ENCODE assay signal across 8 cellular contexts in the genomic region with DNA sequence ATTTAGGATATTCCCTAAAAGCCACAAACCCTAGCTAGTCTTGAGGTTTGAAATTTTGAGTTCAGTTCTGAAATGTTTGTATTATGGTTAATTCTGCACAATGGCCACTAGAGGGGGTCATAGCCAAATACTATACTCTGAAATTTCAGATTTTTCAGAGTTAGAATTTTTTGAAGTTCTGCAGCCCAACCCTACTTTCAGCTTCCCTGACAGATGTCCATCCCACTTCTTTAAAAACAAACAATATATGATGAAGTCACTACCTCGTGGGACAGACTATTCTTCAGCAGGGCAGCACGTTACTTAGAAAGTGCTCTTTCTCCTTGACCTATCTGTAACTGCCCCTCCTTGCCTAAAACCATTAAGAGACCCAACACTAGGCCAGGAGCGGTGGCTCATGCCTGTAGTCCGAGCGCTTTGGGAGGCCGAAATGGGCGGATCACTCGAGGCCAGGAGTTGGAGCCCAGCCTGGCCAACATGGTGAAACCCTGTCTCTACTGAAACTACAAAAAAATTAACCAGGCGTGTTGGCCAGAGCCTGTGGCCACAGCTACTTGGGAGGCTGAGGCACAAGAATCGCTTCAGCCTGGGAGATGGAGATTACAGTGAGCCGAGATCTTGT.
DNase-seq lines count a peak whose midpoint lies in the region; ATAC-seq and TF ChIP-seq lines count a peak whose summit lies in the region.

No MANE protein-coding gene starts in this region.

- no peaks in the 10 kb centered on the region for H3K36me3 ChIP-seq in parathyroid adenoma (ENCODE audit: control insufficient read depth, insufficient read depth, low read length)

- H2AFZ ChIP-seq in parathyroid adenoma: no peak overlapping the region

- peak; percentile 67 for TF ChIP-seq CTCF in fibroblast of pulmonary artery (IDR thresholded peaks at IDR 0.05; ENCODE audit: low read length, missing control alignments)
- TF ChIP-seq CTCF in parathyroid adenoma (IDR thresholded peaks at IDR 0.05): peak; percentile 80

- ATAC-seq in GM21737 (IDR thresholded peaks at IDR 0.05; ENCODE audit: unreplicated experiment): no peak
- ATAC-seq in HG02981 (IDR thresholded peaks at IDR 0.05; ENCODE audit: unreplicated experiment): no peak

- H3K79me2 ChIP-seq in parathyroid adenoma: no peaks in the 10 kb centered on the region

- no peaks in the 10 kb centered on the region for H3K9me3 ChIP-seq in parathyroid adenoma (ENCODE audit: control insufficient read depth, low read length)

- DNase-seq in NOMO-1 (lab: John Stamatoyannopoulos, UW; ENCODE audit: unreplicated experiment in 2 of 2) (peak; percentile 24 to 48), NOMO-1 treated with dmso at 0.1 percent for 144 hours (lab: John Stamatoyannopoulos, UW; ENCODE audit: unreplicated experiment) (no peak), Kasumi-1 (lab: John Stamatoyannopoulos, UW) (peak; percentile 55 to 72), SKM-1 treated with dmso at 0.1 percent for 144 hours (lab: John Stamatoyannopoulos, UW; ENCODE audit: unreplicated experiment) (peak; percentile 56), fibroblast of pulmonary artery (ENCODE audit: low read depth) (peak; percentile 52)

- H3K27ac ChIP-seq in parathyroid adenoma: no peak overlapping the region

- no peaks in the 10 kb centered on the region for H3K4me1 ChIP-seq in parathyroid adenoma

- no peak overlapping the region for H3K4me2 ChIP-seq in parathyroid adenoma (ENCODE audit: low read length)

- H3K9ac ChIP-seq in parathyroid adenoma: no peak overlapping the region

- H3K27me3 ChIP-seq in parathyroid adenoma (ENCODE audit: control insufficient read depth, insufficient read depth, low read length): no peaks in the 10 kb centered on the region

- no peak overlapping the region for H3K4me3 ChIP-seq in fibroblast of pulmonary artery (replicated peaks; ENCODE audit: low read depth, low read length)
- H3K4me3 ChIP-seq in parathyroid adenoma (ENCODE audit: low read depth, low read length): no peak overlapping the region
